In genomic region chr10:35448687-35449662, GRCh38 we compare ENCODE assay signal across 1 cellular context.
TF ChIP-seq lines count a peak whose summit lies in the region.

No MANE protein-coding gene starts in this region.

TF ChIP-seq in HepG2, 621 proteins besides CTCF, POLR2A, EP300 and RAD21 (continued from another document and continues in another):
- TF ChIP-seq ZNF281 (CRISPR knock-in tag; IDR thresholded peaks at IDR 0.05; ENCODE audit: borderline replicate concordance) (peak; percentile 52; the same call in 1 of the 2 replicates), TEAD3 (CRISPR knock-in tag; optimal IDR thresholded peaks at IDR 0.05; ENCODE audit: borderline replicate concordance) (peak; percentile 63), TBX2 (CRISPR knock-in tag; IDR thresholded peaks at IDR 0.05; ENCODE audit: borderline replicate concordance) (no peak), ZNF292 (CRISPR knock-in tag; IDR thresholded peaks at IDR 0.05; ENCODE audit: borderline replicate concordance, low read depth) (peak; percentile 54; the same call in 1 of the 2 replicates), STAT5B (CRISPR knock-in tag; IDR thresholded peaks at IDR 0.05) (no peak), HOXA9 (CRISPR knock-in tag; IDR thresholded peaks at IDR 0.05; ENCODE audit: borderline replicate concordance) (no peak), ZNF383 (CRISPR knock-in tag; IDR thresholded peaks at IDR 0.05; ENCODE audit: borderline replicate concordance) (0 out of 2 replicates have a peak, but pooled peaks have one; percentile 52), ZNF574 (CRISPR knock-in tag; IDR thresholded peaks at IDR 0.05) (0 out of 2 replicates have a peak, but pooled peaks have one; percentile 16), E2F1 (CRISPR knock-in tag; IDR thresholded peaks at IDR 0.05) (no peak), PITX1 (CRISPR knock-in tag; IDR thresholded peaks at IDR 0.05) (0 out of 2 replicates have a peak, but pooled peaks have one; percentile 37), ZNF761 (CRISPR knock-in tag; conservative IDR thresholded peaks at IDR 0.05) (no peak), ZBTB7B (CRISPR knock-in tag; IDR thresholded peaks at IDR 0.05) (0 out of 2 replicates have a peak, but pooled peaks have one; percentile 44), ZNF10 (CRISPR knock-in tag; IDR thresholded peaks at IDR 0.05; ENCODE audit: borderline replicate concordance, low read depth) (no peak), EHMT2 (IDR thresholded peaks at IDR 0.05; ENCODE audit: borderline replicate concordance, low read depth, low read length) (peak; percentile 60; the same call in 1 of the 2 replicates), MEIS1 (CRISPR knock-in tag; IDR thresholded peaks at IDR 0.05; ENCODE audit: borderline replicate concordance) (0 out of 2 replicates have a peak, but pooled peaks have one; percentile 40), ZNF740 (CRISPR knock-in tag; IDR thresholded peaks at IDR 0.05) (no peak), HINFP (CRISPR knock-in tag; IDR thresholded peaks at IDR 0.05; ENCODE audit: low read depth) (no peak), NR2F6 (IDR thresholded peaks at IDR 0.05) (peak; percentile 22; the same call in 1 of the 2 replicates), NR2F6 (CRISPR knock-in tag; IDR thresholded peaks at IDR 0.05) (peak; percentile 42; the same call in 1 of the 2 replicates), NFE2L1 (CRISPR knock-in tag; IDR thresholded peaks at IDR 0.05; ENCODE audit: borderline replicate concordance) (no peak), ATRX (CRISPR knock-in tag; IDR thresholded peaks at IDR 0.05; ENCODE audit: borderline replicate concordance) (no peak), ZNF557 (CRISPR knock-in tag; IDR thresholded peaks at IDR 0.05) (no peak), ZFP37 (CRISPR knock-in tag; IDR thresholded peaks at IDR 0.05; ENCODE audit: borderline replicate concordance) (no peak), TGIF2 (CRISPR knock-in tag; IDR thresholded peaks at IDR 0.05) (no peak), THYN1 (CRISPR knock-in tag; IDR thresholded peaks at IDR 0.05; ENCODE audit: borderline replicate concordance, low read depth) (no peak), DMAP1 (CRISPR knock-in tag; IDR thresholded peaks at IDR 0.05) (0 out of 2 replicates have a peak, but pooled peaks have one; percentile 44), BRD4 (CRISPR knock-in tag; IDR thresholded peaks at IDR 0.05) (0 out of 2 replicates have a peak, but pooled peaks have one; percentile 33), ZNF317 (CRISPR knock-in tag; IDR thresholded peaks at IDR 0.05) (no peak), CENPT (CRISPR knock-in tag; IDR thresholded peaks at IDR 0.05; ENCODE audit: low read depth) (no peak), DNMT1 (CRISPR knock-in tag; IDR thresholded peaks at IDR 0.05) (0 out of 2 replicates have a peak, but pooled peaks have one; percentile 55), RBAK (CRISPR knock-in tag; IDR thresholded peaks at IDR 0.05) (no peak), ZZZ3 (CRISPR knock-in tag; IDR thresholded peaks at IDR 0.05; ENCODE audit: borderline replicate concordance) (no peak), NCOA2 (CRISPR knock-in tag; IDR thresholded peaks at IDR 0.05) (peak; percentile 32; the same call in 1 of the 2 replicates)
- TF ChIP-seq, protein P1, sequence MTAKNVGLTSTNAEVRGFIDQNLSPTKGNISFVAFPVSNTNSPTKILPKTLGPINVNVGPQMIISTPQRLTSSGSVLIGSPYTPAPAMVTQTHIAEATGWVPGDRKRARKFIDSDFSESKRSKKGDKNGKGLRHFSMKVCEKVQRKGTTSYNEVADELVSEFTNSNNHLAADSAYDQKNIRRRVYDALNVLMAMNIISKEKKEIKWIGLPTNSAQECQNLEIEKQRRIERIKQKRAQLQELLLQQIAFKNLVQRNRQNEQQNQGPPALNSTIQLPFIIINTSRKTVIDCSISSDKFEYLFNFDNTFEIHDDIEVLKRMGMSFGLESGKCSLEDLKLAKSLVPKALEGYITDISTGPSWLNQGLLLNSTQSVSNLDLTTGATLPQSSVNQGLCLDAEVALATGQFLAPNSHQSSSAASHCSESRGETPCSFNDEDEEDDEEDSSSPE (CRISPR knock-in tag; IDR thresholded peaks at IDR 0.05), result no peak
- TF ChIP-seq, protein P2, sequence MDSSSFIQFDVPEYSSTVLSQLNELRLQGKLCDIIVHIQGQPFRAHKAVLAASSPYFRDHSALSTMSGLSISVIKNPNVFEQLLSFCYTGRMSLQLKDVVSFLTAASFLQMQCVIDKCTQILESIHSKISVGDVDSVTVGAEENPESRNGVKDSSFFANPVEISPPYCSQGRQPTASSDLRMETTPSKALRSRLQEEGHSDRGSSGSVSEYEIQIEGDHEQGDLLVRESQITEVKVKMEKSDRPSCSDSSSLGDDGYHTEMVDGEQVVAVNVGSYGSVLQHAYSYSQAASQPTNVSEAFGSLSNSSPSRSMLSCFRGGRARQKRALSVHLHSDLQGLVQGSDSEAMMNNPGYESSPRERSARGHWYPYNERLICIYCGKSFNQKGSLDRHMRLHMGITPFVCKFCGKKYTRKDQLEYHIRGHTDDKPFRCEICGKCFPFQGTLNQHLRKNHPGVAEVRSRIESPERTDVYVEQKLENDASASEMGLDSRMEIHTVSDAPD (CRISPR knock-in tag; IDR thresholded peaks at IDR 0.05), result 0 out of 2 replicates have a peak, but pooled peaks have one; percentile 54
- TF ChIP-seq, protein P3, sequence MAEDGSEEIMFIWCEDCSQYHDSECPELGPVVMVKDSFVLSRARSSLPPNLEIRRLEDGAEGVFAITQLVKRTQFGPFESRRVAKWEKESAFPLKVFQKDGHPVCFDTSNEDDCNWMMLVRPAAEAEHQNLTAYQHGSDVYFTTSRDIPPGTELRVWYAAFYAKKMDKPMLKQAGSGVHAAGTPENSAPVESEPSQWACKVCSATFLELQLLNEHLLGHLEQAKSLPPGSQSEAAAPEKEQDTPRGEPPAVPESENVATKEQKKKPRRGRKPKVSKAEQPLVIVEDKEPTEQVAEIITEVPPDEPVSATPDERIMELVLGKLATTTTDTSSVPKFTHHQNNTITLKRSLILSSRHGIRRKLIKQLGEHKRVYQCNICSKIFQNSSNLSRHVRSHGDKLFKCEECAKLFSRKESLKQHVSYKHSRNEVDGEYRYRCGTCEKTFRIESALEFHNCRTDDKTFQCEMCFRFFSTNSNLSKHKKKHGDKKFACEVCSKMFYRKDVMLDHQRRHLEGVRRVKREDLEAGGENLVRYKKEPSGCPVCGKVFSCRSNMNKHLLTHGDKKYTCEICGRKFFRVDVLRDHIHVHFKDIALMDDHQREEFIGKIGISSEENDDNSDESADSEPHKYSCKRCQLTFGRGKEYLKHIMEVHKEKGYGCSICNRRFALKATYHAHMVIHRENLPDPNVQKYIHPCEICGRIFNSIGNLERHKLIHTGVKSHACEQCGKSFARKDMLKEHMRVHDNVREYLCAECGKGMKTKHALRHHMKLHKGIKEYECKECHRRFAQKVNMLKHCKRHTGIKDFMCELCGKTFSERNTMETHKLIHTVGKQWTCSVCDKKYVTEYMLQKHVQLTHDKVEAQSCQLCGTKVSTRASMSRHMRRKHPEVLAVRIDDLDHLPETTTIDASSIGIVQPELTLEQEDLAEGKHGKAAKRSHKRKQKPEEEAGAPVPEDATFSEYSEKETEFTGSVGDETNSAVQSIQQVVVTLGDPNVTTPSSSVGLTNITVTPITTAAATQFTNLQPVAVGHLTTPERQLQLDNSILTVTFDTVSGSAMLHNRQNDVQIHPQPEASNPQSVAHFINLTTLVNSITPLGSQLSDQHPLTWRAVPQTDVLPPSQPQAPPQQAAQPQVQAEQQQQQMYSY (CRISPR knock-in tag; IDR thresholded peaks at IDR 0.05), result no peak
- TF ChIP-seq, protein P4, sequence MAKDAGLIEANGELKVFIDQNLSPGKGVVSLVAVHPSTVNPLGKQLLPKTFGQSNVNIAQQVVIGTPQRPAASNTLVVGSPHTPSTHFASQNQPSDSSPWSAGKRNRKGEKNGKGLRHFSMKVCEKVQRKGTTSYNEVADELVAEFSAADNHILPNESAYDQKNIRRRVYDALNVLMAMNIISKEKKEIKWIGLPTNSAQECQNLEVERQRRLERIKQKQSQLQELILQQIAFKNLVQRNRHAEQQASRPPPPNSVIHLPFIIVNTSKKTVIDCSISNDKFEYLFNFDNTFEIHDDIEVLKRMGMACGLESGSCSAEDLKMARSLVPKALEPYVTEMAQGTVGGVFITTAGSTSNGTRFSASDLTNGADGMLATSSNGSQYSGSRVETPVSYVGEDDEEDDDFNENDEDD (CRISPR knock-in tag; IDR thresholded peaks at IDR 0.05; ENCODE audit: borderline replicate concordance), result no peak
- TF ChIP-seq, protein P5, sequence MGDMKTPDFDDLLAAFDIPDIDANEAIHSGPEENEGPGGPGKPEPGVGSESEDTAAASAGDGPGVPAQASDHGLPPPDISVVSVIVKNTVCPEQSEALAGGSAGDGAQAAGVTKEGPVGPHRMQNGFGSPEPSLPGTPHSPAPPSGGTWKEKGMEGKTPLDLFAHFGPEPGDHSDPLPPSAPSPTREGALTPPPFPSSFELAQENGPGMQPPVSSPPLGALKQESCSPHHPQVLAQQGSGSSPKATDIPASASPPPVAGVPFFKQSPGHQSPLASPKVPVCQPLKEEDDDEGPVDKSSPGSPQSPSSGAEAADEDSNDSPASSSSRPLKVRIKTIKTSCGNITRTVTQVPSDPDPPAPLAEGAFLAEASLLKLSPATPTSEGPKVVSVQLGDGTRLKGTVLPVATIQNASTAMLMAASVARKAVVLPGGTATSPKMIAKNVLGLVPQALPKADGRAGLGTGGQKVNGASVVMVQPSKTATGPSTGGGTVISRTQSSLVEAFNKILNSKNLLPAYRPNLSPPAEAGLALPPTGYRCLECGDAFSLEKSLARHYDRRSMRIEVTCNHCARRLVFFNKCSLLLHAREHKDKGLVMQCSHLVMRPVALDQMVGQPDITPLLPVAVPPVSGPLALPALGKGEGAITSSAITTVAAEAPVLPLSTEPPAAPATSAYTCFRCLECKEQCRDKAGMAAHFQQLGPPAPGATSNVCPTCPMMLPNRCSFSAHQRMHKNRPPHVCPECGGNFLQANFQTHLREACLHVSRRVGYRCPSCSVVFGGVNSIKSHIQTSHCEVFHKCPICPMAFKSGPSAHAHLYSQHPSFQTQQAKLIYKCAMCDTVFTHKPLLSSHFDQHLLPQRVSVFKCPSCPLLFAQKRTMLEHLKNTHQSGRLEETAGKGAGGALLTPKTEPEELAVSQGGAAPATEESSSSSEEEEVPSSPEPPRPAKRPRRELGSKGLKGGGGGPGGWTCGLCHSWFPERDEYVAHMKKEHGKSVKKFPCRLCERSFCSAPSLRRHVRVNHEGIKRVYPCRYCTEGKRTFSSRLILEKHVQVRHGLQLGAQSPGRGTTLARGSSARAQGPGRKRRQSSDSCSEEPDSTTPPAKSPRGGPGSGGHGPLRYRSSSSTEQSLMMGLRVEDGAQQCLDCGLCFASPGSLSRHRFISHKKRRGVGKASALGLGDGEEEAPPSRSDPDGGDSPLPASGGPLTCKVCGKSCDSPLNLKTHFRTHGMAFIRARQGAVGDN (CRISPR knock-in tag; IDR thresholded peaks at IDR 0.05), result peak; percentile 48; the same call in 1 of the 2 replicates
